1 cellular context compared by ENCODE assay signal in the genomic region with DNA sequence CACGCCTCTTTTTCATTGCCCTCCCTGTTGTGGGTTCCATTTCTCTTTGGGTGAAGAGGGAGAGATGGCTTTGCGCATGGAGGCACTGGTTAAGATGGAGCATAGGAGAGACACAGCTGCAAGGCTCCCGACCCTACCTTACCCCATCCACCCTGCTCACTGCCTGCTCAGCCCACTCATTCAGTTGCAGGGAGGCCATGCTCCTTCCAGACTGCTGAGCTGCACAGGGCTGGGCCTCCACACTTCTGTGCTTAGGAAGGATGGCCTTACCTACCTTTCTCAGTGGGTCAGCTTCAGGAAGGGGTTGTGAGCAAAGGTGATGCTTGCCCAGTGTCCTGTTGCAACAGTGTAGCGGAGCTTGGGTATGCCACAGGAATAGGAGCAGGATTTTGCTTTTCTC.
TF ChIP-seq lines count a peak whose summit lies in the region.

No MANE protein-coding gene starts in this region.

TF ChIP-seq in SK-N-SH, 30 proteins besides CTCF, POLR2A, EP300 and RAD21:
- TF ChIP-seq, protein P1, sequence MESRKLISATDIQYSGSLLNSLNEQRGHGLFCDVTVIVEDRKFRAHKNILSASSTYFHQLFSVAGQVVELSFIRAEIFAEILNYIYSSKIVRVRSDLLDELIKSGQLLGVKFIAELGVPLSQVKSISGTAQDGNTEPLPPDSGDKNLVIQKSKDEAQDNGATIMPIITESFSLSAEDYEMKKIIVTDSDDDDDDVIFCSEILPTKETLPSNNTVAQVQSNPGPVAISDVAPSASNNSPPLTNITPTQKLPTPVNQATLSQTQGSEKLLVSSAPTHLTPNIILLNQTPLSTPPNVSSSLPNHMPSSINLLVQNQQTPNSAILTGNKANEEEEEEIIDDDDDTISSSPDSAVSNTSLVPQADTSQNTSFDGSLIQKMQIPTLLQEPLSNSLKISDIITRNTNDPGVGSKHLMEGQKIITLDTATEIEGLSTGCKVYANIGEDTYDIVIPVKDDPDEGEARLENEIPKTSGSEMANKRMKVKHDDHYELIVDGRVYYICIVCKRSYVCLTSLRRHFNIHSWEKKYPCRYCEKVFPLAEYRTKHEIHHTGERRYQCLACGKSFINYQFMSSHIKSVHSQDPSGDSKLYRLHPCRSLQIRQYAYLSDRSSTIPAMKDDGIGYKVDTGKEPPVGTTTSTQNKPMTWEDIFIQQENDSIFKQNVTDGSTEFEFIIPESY (IDR thresholded peaks at IDR 0.05; ENCODE audit: borderline replicate concordance, low read depth) = no peak
